Comparison of ENCODE assay signal across 11 cellular contexts in the genomic region with DNA sequence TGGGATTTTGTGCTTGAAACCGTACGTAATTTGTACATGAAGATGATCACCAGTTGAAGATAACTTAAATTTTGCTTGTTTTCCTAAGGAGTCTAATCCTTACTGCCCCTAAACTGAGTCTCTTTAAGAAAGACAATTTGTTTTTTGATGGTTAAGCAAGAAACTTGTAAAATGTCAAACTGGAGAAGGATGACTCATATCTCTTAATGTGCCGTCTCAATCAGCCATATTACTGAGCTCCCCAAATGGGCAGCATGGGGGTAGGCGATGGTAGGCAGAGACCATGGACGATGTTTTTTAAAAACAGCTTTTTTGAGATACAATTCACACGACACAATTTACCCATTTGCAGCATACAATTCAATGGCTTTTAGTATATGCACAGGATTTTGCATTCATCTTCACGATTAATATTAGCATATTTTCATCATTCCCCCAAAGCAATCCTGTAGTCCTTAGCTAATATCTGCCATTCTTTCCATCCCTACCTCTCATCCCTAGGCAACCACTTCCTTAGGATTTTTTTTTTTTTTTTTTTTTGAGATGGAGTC. TPM values are rescaled to one million over a fixed set of nuclear protein-coding genes. Genes with fewer than 3 reads are reported as not detected.
DNase-seq lines count a peak whose midpoint lies in the region; ATAC-seq, FAIRE-seq and TF ChIP-seq lines count a peak whose summit lies in the region.
"Had no signal": no experiment of that assay in that cellular context is flagged by ENCODE, and none has a peak within 500 bp of the region (broad histone marks: within the 10 kb centered on the region; RNA-seq: fewer than 3 reads in every experiment).

No MANE protein-coding gene starts in this region.

- H3K9me3 Mint-ChIP-seq in immature natural killer cell = no peaks in the 10 kb centered on the region

- no peak for TF ChIP-seq CTCF in breast epithelium (IDR thresholded peaks at IDR 0.05)
- no peak for TF ChIP-seq CTCF in mammary epithelial cell (conservative IDR thresholded peaks at IDR 0.05 in 1 of 2, IDR thresholded peaks at IDR 0.05 in 1 of 2; ENCODE audit: extremely low read depth in 1 of 2, insufficient read depth in 1 of 2, low read depth in 1 of 2, low read length in 2 of 2)

- H3K4me3 ChIP-seq in breast epithelium (no peak overlapping the region), mammary epithelial cell (replicated peaks in 1 of 3; ENCODE audit: insufficient read depth in 1 of 3, low read depth in 2 of 3, low read length in 3 of 3) (no peak overlapping the region), thymus (ENCODE audit: low read length) (no peak overlapping the region)
- H3K4me3 ChIP-seq: BLaER1 had no signal

- H3K4me3 Mint-ChIP-seq in T-helper 17 cell = peak overlapping the region; percentile 74
- peak overlapping the region; percentile 81 to 93 (median 88) for H3K4me3 Mint-ChIP-seq in immature natural killer cell

- in situ Hi-C loops in mammary epithelial cell (cut with MboI; ENCODE audit: low sequenced_read_pairs in 2 of 2) = no loop called here

- DNase-seq in breast epithelium (ENCODE audit: low spot score in 2 of 2) (no peak), mammary epithelial cell (no peak), T-helper 17 cell (no peak), immature natural killer cell (no peak), GOT3 (lab: John Stamatoyannopoulos, UW) (no peak), GM19239 (ENCODE audit: insufficient read length, low spot score) (no peak)
- DNase-seq: NCI-H526 treated with DMSO at 0.1 percent for 48 hours, T-helper 9 cell had no signal

- peaks cover 24% of the 10 kb centered on the region for H3K4me1 Mint-ChIP-seq in T-helper 17 cell
- peaks cover 96 to 97% of the 10 kb centered on the region in 2 donors for H3K4me1 Mint-ChIP-seq in immature natural killer cell

- H4K20me1 ChIP-seq in mammary epithelial cell (ENCODE audit: insufficient read depth, low read length) = no peaks in the 10 kb centered on the region

- BruUV-seq in mammary epithelial cell (replicated peaks; lab: Mats Ljungman, UMichigan) = no TSS peak

- peak overlapping the region; percentile 64 to 77 for H3K27ac ChIP-seq in breast epithelium
- no peak overlapping the region for H3K27ac ChIP-seq in mammary epithelial cell (ENCODE audit: insufficient read depth, low read depth, low read length)
- H3K27ac ChIP-seq in thymus (ENCODE audit: low read depth) = peak overlapping the region; percentile 78
- H3K27ac ChIP-seq: BLaER1 had no signal

- dilution Hi-C loops in mammary epithelial cell (cut with HindIII; ENCODE audit: low sequenced_read_pairs) = no loop called here

- intact Hi-C loops in breast epithelium (cut with DNase I; ENCODE audit: low total_unique reads) = no loop called here
- intact Hi-C loops in mammary epithelial cell (cut with micrococcal nuclease) = no loop called here

- H3K9me3 ChIP-seq in breast epithelium (no peaks in the 10 kb centered on the region), mammary epithelial cell (replicated peaks; ENCODE audit: insufficient read depth, low read length) (no peaks in the 10 kb centered on the region), T-helper 17 cell (ENCODE audit: control insufficient read depth, low read length, poor library complexity, severe bottlenecking) (no peaks in the 10 kb centered on the region), thymus (ENCODE audit: control insufficient read depth) (no peaks in the 10 kb centered on the region)
- H3K9me3 ChIP-seq: BLaER1 had no signal

- no peak overlapping the region for H3K9ac ChIP-seq in mammary epithelial cell (ENCODE audit: insufficient read depth, low read length)
- H3K9ac ChIP-seq: BLaER1 had no signal

- no peaks in the 10 kb centered on the region for H3K4me1 ChIP-seq in breast epithelium
- peaks cover 13% of the 10 kb centered on the region for H3K4me1 ChIP-seq in mammary epithelial cell (ENCODE audit: insufficient read depth, low read length)
- H3K4me1 ChIP-seq in thymus (ENCODE audit: control insufficient read depth, insufficient read depth, low read length) = peaks cover 9% of the 10 kb centered on the region

- 94% methylated on average over 7 of the region's 7 CpGs for WGBS in mammary epithelial cell (ENCODE audit: low coverage, missing lambda C conversion rate)
- 93% methylated on average over 7 of the region's 7 CpGs for whole genome bisulfite sequencing in thymus

- no peaks in the 10 kb centered on the region for H3K79me2 ChIP-seq in mammary epithelial cell (ENCODE audit: insufficient read depth, low read length)

- H3K27ac Mint-ChIP-seq in T-helper 17 cell = peak overlapping the region; percentile 95
- peak overlapping the region; percentile 88 to 96 (median 94) for H3K27ac Mint-ChIP-seq in immature natural killer cell

- H3K36me3 ChIP-seq in breast epithelium (no peaks in the 10 kb centered on the region), mammary epithelial cell (ENCODE audit: insufficient read depth, low read length) (no peaks in the 10 kb centered on the region), thymus (ENCODE audit: control insufficient read depth, insufficient read depth) (no peaks in the 10 kb centered on the region)
- H3K36me3 ChIP-seq: BLaER1 had no signal

- H3K27me3 ChIP-seq in breast epithelium (no peaks in the 10 kb centered on the region), mammary epithelial cell (ENCODE audit: insufficient read depth, low read length) (no peaks in the 10 kb centered on the region), thymus (ENCODE audit: control insufficient read depth, insufficient read depth) (no peaks in the 10 kb centered on the region)
- H3K27me3 ChIP-seq: BLaER1 had no signal

- no peak overlapping the region for H3K4me2 ChIP-seq in mammary epithelial cell (ENCODE audit: insufficient read depth, low read depth, low read length)

- peaks cover 6% of the 10 kb centered on the region for H3K36me3 Mint-ChIP-seq in T-helper 17 cell (ENCODE audit: low read depth)
- H3K36me3 Mint-ChIP-seq in immature natural killer cell = no peaks in the 10 kb centered on the region

- no peak overlapping the region for H2AFZ ChIP-seq in mammary epithelial cell (ENCODE audit: low read depth, low read length)

- H3K27me3 Mint-ChIP-seq in T-helper 17 cell = peaks cover 8% of the 10 kb centered on the region
- peaks cover 8 to 17% (median 12%) of the 10 kb centered on the region in 3 donors for H3K27me3 Mint-ChIP-seq in immature natural killer cell (ENCODE audit: low read depth in 3 of 3)

- no peak for TF ChIP-seq POLR2A in breast epithelium (IDR thresholded peaks at IDR 0.05)

- no peak for FAIRE-seq in GM19239 (lab: Jason Lieb, UNC)

- CTCF ChIA-PET in mammary epithelial cell (lab: Charles Lee; ENCODE audit: low non-redundant PET) = interaction anchor here (0.9 kb wide), 1 partner anchor 15 kb away, joined by 4 read pairs; no protein-coding TSS in a partner anchor

- ATAC-seq in T-helper 17 cell (no peak), HG03378 (IDR thresholded peaks at IDR 0.05; ENCODE audit: unreplicated experiment) (no peak)

RNA-seq across cellular contexts. Expression of a gene that starts 14.3 kb away (rescaled TPM):
- total RNA-seq in breast epithelium (10 to 100 TPM; 33.1 to 89.0 (median 56.4) TPM), mammary epithelial cell (10 to 100 TPM; 23.8 to 34.0 TPM), T-helper 17 cell (10 to 100 TPM; 21.3 to 22.7 TPM)
- polyA plus RNA-seq in mammary epithelial cell (3.7 TPM), immature natural killer cell (10 to 100 TPM; 14.5 to 43.7 (median 17.6) TPM), thymus (15.1 TPM)
- 5.2 TPM for polyA minus RNA-seq in mammary epithelial cell
